In genomic region chr1:43143441-43143888, GRCh38 we compare ENCODE assay signal across 11 cellular contexts. TPM values are rescaled to one million over a fixed set of nuclear protein-coding genes. Genes with fewer than 3 reads are reported as not detected.
DNase-seq lines count a peak whose midpoint lies in the region; ATAC-seq, FAIRE-seq and TF ChIP-seq lines count a peak whose summit lies in the region.
"Had no signal": no experiment of that assay in that cellular context is flagged by ENCODE, and none has a peak within 500 bp of the region (broad histone marks: within the 10 kb centered on the region; RNA-seq: fewer than 3 reads in every experiment).

No MANE protein-coding gene starts in this region.

- H2AFZ ChIP-seq in K562 (ENCODE audit: low read depth, low read length) (peak overlapping the region; percentile 93), trophoblast cell (ENCODE audit: insufficient read depth, low read length, poor library complexity) (no peak overlapping the region)

- H3K36me3 ChIP-seq in K562 (ENCODE audit: control insufficient read depth, insufficient read depth, low read length) = no peaks in the 10 kb centered on the region
- no peaks in the 10 kb centered on the region for H3K36me3 ChIP-seq in trophoblast cell (ENCODE audit: control insufficient read depth in 1 of 2, insufficient read depth in 2 of 2, low read length in 2 of 2)
- H3K36me3 ChIP-seq in Peyer's patch = no peaks in the 10 kb centered on the region

- H2BK120ac ChIP-seq in trophoblast cell (ENCODE audit: insufficient read depth, low read length, poor library complexity) = no peak overlapping the region

- peak; percentile 36 to 75; a peak in 3 of 4 replicates for TF ChIP-seq RAD21 in K562 (CRISPR knock-in tag; conservative IDR thresholded peaks at IDR 0.05 in 1 of 2, IDR thresholded peaks at IDR 0.05 in 1 of 2)

- TF ChIP-seq EP300 in K562 (IDR thresholded peaks at IDR 0.05; ENCODE audit: low read length) = no peak

- ATAC-seq in K562 = peak; percentile 96

- BruUV-seq in K562 (replicated peaks; lab: Mats Ljungman, UMichigan) = no TSS peak

- POLR2A ChIA-PET in K562 (lab: Yijun Ruan, JAX) = interaction anchor here (0.6 kb wide), 1 partner anchor 221 kb away, joined by 3 read pairs; no protein-coding TSS in a partner anchor

- no peak for TF ChIP-seq POLR2A in K562 (conservative IDR thresholded peaks at IDR 0.05)
- TF ChIP-seq POLR2A in Peyer's patch (IDR thresholded peaks at IDR 0.05) = no peak

- peak; percentile 51 for DNase-seq in activated CD4-positive, alpha-beta T cell treated with anti-CD3 and anti-CD28 coated beads for 48 hours
- no peak for DNase-seq in activated CD4-positive, alpha-beta T cell treated with anti-CD3 and anti-CD28 coated beads for 4 hours
- DNase-seq in HT1080 (ENCODE audit: low read depth) (peak; percentile 21), K562 (ENCODE audit: extremely low read depth in 1 of 4, low spot score in 3 of 4) (peak; percentile 60 to 85 (median 70)), trophoblast cell (peak in 1 of 2 donors; percentile 46), T-helper 1 cell (no peak), Peyer's patch (no peak), SKM-1 treated with dmso at 0.1 percent for 144 hours (lab: John Stamatoyannopoulos, UW; ENCODE audit: unreplicated experiment) (no peak)
- DNase-seq: activated CD8-positive, alpha-beta memory T cell treated with anti-CD3 and anti-CD28 coated beads, Interleukin-2, amount 50 U/mL, for 4 hours; CD4-positive, alpha-beta memory T cell; stimulated activated CD4-positive, alpha-beta T cell treated with anti-CD3 and anti-CD28 coated beads, Interleukin-4, amount 100 ng/mL, for 24 hours had no signal

- peak; percentile 87 for FAIRE-seq in K562 (lab: Jason Lieb, UNC)

- H3K14ac ChIP-seq in trophoblast cell (ENCODE audit: low read length) = no peak overlapping the region

- H2BK5ac ChIP-seq in trophoblast cell (ENCODE audit: low read depth, low read length, poor library complexity) = no peak overlapping the region

- H3K23ac ChIP-seq in trophoblast cell (ENCODE audit: low read length) = no peak overlapping the region

- H3K9me1 ChIP-seq in K562 (ENCODE audit: control insufficient read depth, insufficient read depth, low read length) = no peaks in the 10 kb centered on the region

- H3K9me3 ChIP-seq in K562 (replicated peaks; ENCODE audit: control insufficient read depth, insufficient read depth, low read depth, low read length) (no peaks in the 10 kb centered on the region), trophoblast cell (ENCODE audit: insufficient read depth, low read depth, low read length) (no peaks in the 10 kb centered on the region), Peyer's patch (no peaks in the 10 kb centered on the region)

- in situ Hi-C loops in K562 (cut with MboI) = no loop called here

- CTCF ChIA-PET in K562 (lab: Yijun Ruan, JAX; ENCODE audit: low intra/inter-chr PET ratio) = interaction anchor here (0.5 to 0.8 kb wide), 3 partner anchors 70 to 1181 kb away, joined by 3 to 8 read pairs (median 3); no protein-coding TSS in a partner anchor

- no peak overlapping the region for H3K4me3 ChIP-seq in K562
- no peak overlapping the region for H3K4me3 ChIP-seq in trophoblast cell (ENCODE audit: low read depth, low read length)
- H3K4me3 ChIP-seq in Peyer's patch = no peak overlapping the region

- H3K27ac ChIP-seq in K562 (ENCODE audit: extremely low read depth, low read depth, low read length) (no peak overlapping the region), trophoblast cell (ENCODE audit: low read depth, low read length) (no peak overlapping the region), Peyer's patch (no peak overlapping the region)

- no peak overlapping the region for H3K4ac ChIP-seq in trophoblast cell (ENCODE audit: low read depth, low read length)

- no peak overlapping the region for H2BK12ac ChIP-seq in trophoblast cell (ENCODE audit: low read length)

- WGBS in K562 (ENCODE audit: insufficient coverage, low coverage, missing lambda C conversion rate) = 10% methylated on average over 7 of the region's 7 CpGs
- no CpG with 5 or more reads among the region's 7 CpGs for WGBS in trophoblast cell (ENCODE audit: extremely low coverage, insufficient coverage, insufficient read length)

- H4K12ac ChIP-seq in trophoblast cell (ENCODE audit: low read depth, low read length) = no peak overlapping the region

- no peaks in the 10 kb centered on the region for H4K20me1 ChIP-seq in K562 (replicated peaks; ENCODE audit: control insufficient read depth, insufficient read depth, low read length)

- H3K27me3 ChIP-seq in K562 (ENCODE audit: control insufficient read depth in 2 of 2, insufficient read depth in 2 of 2, low read length in 2 of 2) (peaks cover 24 to 25% of the 10 kb centered on the region in 2 experiments), trophoblast cell (ENCODE audit: insufficient read depth, low read length) (no peaks in the 10 kb centered on the region), Peyer's patch (no peaks in the 10 kb centered on the region)

- H3K79me1 ChIP-seq in trophoblast cell (ENCODE audit: low read length) = no peaks in the 10 kb centered on the region

- H3K4me2 ChIP-seq in K562 (ENCODE audit: insufficient read depth, low read length) = peak overlapping the region; percentile 80
- H3K4me2 ChIP-seq in trophoblast cell (ENCODE audit: low read length) = peak overlapping the region; percentile 10

- H3K9ac ChIP-seq in K562 (ENCODE audit: insufficient read depth in 1 of 2, low read depth in 2 of 2, low read length in 2 of 2) (no peak overlapping the region), trophoblast cell (ENCODE audit: low read length) (no peak overlapping the region)

- H3K4me1 ChIP-seq in K562 (replicated peaks in 1 of 2; ENCODE audit: control insufficient read depth in 2 of 2, insufficient read depth in 2 of 2, low read length in 2 of 2) = peaks cover 0 to 6% of the 10 kb centered on the region in 2 experiments; a peak in 2 of 5 replicates
- H3K4me1 ChIP-seq in trophoblast cell (ENCODE audit: control insufficient read depth in 1 of 2, insufficient read depth in 2 of 2, low read length in 2 of 2) = peaks cover 3 to 7% of the 10 kb centered on the region in 2 experiments
- H3K4me1 ChIP-seq in Peyer's patch = peaks cover 0 to 6% (median 2%) of the 10 kb centered on the region in 4 donors

- H4K8ac ChIP-seq in trophoblast cell (ENCODE audit: low read depth, low read length) = no peak overlapping the region

- H2AK5ac ChIP-seq in trophoblast cell (ENCODE audit: low read length) = no peak overlapping the region

- H4K91ac ChIP-seq in trophoblast cell (ENCODE audit: low read depth, low read length) = no peak overlapping the region

- H3K18ac ChIP-seq in trophoblast cell (ENCODE audit: low read length) = no peak overlapping the region

- H3K79me2 ChIP-seq in K562 (ENCODE audit: control insufficient read depth, insufficient read depth, low read length) (no peaks in the 10 kb centered on the region), trophoblast cell (ENCODE audit: control insufficient read depth, insufficient read depth, low read length, poor library complexity) (no peaks in the 10 kb centered on the region)

- TF ChIP-seq CTCF in K562 (IDR thresholded peaks at IDR 0.05 in 2 of 3, conservative IDR thresholded peaks at IDR 0.05 in 1 of 3; ENCODE audit: insufficient read depth in 2 of 3, low read depth in 1 of 3, low read length in 3 of 3) (peak; percentile 64 to 95 (median 73)), Peyer's patch (IDR thresholded peaks at IDR 0.05) (no peak)

- intact Hi-C loops in K562 (cut with micrococcal nuclease) = no loop called here

RNA-seq across cellular contexts. Expression of gene EBNA1BP2, which starts 28.6 kb away (rescaled TPM):
- total RNA-seq in HT1080 (2014; rRNA removed; shearing (Covaris generic)) = 400 and 422 TPM in 2 replicates
- 324 and 341 TPM in 2 replicates for polyA plus RNA-seq in HT1080 (2015; cell fraction: cytosol; rRNA removed)
- 302 and 325 TPM in 2 replicates for polyA plus RNA-seq in HT1080 (2015; cell fraction: nucleus; rRNA removed)
- total RNA-seq in K562 (2011; cell fraction: chromatin; rRNA removed; ENCODE audit: low replicate concordance) = 94.0 and 95.1 TPM in 2 replicates
- total RNA-seq in K562 (2011; cell fraction: nucleolus; rRNA removed) = 64.3 and 68.4 TPM in 2 replicates
- total RNA-seq in K562 (2011; cell fraction: nucleoplasm; rRNA removed) = 71.1 and 80.7 TPM in 2 replicates
- total RNA-seq in K562 (2014; rRNA removed) = 300 and 314 TPM in 2 replicates
- 251 and 264 TPM in 2 replicates for total RNA-seq in K562 (2014; rRNA removed; fragmentation: Illumina TruSeq; extraction: Trizol)
- total RNA-seq in K562 (2015; rRNA removed; fragmentation: Illumina TruSeq; extraction: Trizol) = 262 and 268 TPM in 2 replicates
- total RNA-seq in K562 (2021) = 175 and 182 TPM in 2 replicates
- 74.8 and 102 TPM in 2 replicates for polyA plus RNA-seq in K562 (2011; rRNA removed)
- polyA plus RNA-seq in K562 (2011; cell fraction: cytosol; rRNA removed) = 60.0 and 76.6 TPM in 2 replicates
- 76.3 and 82.2 TPM in 2 replicates for polyA plus RNA-seq in K562 (2011; cell fraction: nucleus; rRNA removed)
- polyA plus RNA-seq in K562 (2012) = 90.3 and 177 TPM in 2 replicates
- polyA plus RNA-seq in K562 (2014; fragmentation: Illumina TruSeq; extraction: Trizol) = 283 and 349 TPM in 2 replicates
- 100 to 1,000 TPM in 1 of 2 experiments, 10 to 100 TPM in 1; 95.2 to 157 TPM for polyA plus RNA-seq in K562 (2014; fragmentation: Nextera tagmentation; extraction: Ambion mirVana)
- 249 and 275 TPM in 2 replicates for polyA plus RNA-seq in K562 (2014; rRNA removed)
- polyA minus RNA-seq in K562 (2011; rRNA and poly(A)+ RNA removed) = 58.1 and 63.4 TPM in 2 replicates
- 43.2 and 43.7 TPM in 2 replicates for polyA minus RNA-seq in K562 (2011; cell fraction: cytosol; rRNA and poly(A)+ RNA removed)
- polyA minus RNA-seq in K562 (2011; cell fraction: nucleus; rRNA and poly(A)+ RNA removed) = 52.0 and 75.4 TPM in 2 replicates
- polyA plus RNA-seq in trophoblast cell (2013) = 78.8 and 81.4 TPM in 2 replicates
- total RNA-seq in Peyer's patch = 10 to 100 TPM; 12.8 to 62.7 (median 23.3) TPM

RNA-seq across cellular contexts. Expression of gene CFAP57, which starts 28.7 kb away (rescaled TPM):
- total RNA-seq in HT1080 (2014; rRNA removed; shearing (Covaris generic)) = 0.33 and 0.50 TPM in 2 replicates
- 0.45 and 0.60 TPM in 2 replicates for polyA plus RNA-seq in HT1080 (2015; cell fraction: cytosol; rRNA removed)
- 0.69 and 1.6 TPM in 2 replicates for polyA plus RNA-seq in HT1080 (2015; cell fraction: nucleus; rRNA removed)
- 0.30 TPM in 1 of 2 replicates, not detected in the other for total RNA-seq in K562 (2011; cell fraction: chromatin; rRNA removed; ENCODE audit: low replicate concordance)
- total RNA-seq in K562 (2011; cell fraction: nucleolus; rRNA removed) = not detected in 2 replicates
- total RNA-seq in K562 (2011; cell fraction: nucleoplasm; rRNA removed) = not detected in 2 replicates
- total RNA-seq in K562 (2014; rRNA removed) (not detected in 2 replicates), K562 (2014; rRNA removed; fragmentation: Illumina TruSeq; extraction: Trizol) (0.07 TPM in 1 of 2 replicates, not detected in the other), K562 (2015; rRNA removed; fragmentation: Illumina TruSeq; extraction: Trizol) (0.18 TPM in 1 of 2 replicates, not detected in the other), K562 (2021) (not detected in 2 replicates), Peyer's patch (not detected)
- polyA plus RNA-seq in K562 (2011; rRNA removed) (0.04 TPM in 1 of 2 replicates, not detected in the other), K562 (2014; fragmentation: Illumina TruSeq; extraction: Trizol) (0.22 TPM in 1 of 2 replicates, not detected in the other), K562 (2014; fragmentation: Nextera tagmentation; extraction: Ambion mirVana) (under 1 TPM in 1 of 2 experiments, not detected in 1; 0.07 TPM), K562 (2014; rRNA removed) (0.05 TPM in 1 of 2 replicates, not detected in the other)
- 0.01 and 0.09 TPM in 2 replicates for polyA plus RNA-seq in K562 (2011; cell fraction: cytosol; rRNA removed)
- polyA plus RNA-seq in K562 (2011; cell fraction: nucleus; rRNA removed) = 0.14 TPM in 1 of 2 replicates, not detected in the other
- 0.03 and 0.18 TPM in 2 replicates for polyA plus RNA-seq in K562 (2012)
- polyA minus RNA-seq in K562 (2011; rRNA and poly(A)+ RNA removed) = 0.27 TPM in 1 of 2 replicates, not detected in the other
- polyA minus RNA-seq in K562 (2011; cell fraction: cytosol; rRNA and poly(A)+ RNA removed) = not detected in 2 replicates
- polyA minus RNA-seq in K562 (2011; cell fraction: nucleus; rRNA and poly(A)+ RNA removed) = not detected in 2 replicates
- polyA plus RNA-seq in trophoblast cell (2013) = 0.07 and 0.16 TPM in 2 replicates
- total RNA-seq: CD4-positive, alpha-beta memory T cell had no signal

Comparison
In these comparisons a context has a peak if more than half of its experiments do, and no peak if none do; other contexts are left out.
1. DNase-seq: peak in activated CD4-positive, alpha-beta T cell treated with anti-CD3 and anti-CD28 coated beads for 48 hours (single experiment), HT1080 (single experiment) and K562 (4 of 4); none in activated CD4-positive, alpha-beta T cell treated with anti-CD3 and anti-CD28 coated beads for 4 hours (0 of 2), T-helper 1 cell (0 of 5), Peyer's patch (0 of 3) and SKM-1 treated with dmso at 0.1 percent for 144 hours (single experiment).
2. CTCF ChIP-seq: peak in K562 (3 of 3); none in Peyer's patch (0 of 6).